28 cellular contexts compared by ENCODE assay signal in the genomic region with DNA sequence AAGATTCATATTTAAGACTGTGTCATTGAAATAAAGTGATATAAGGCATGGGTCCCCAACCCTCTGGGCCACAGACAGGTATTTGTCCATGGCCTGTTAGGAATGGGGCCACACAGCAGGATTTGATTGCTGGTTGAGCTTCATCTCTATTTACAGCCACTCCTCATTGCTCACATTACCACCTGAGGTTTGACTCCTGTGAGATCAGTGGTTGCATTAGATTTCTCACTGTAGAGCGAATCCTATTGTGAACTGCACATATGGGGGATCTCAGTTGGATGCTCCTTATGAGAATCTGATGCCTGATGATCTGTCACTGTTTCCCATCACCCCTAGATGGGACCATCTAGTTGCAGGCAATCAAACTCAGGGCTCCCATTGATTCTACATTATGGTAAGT.
"Had no signal": no experiment of that assay in that cellular context is flagged by ENCODE, and none has a peak within 500 bp of the region (broad histone marks: within the 10 kb centered on the region; RNA-seq: fewer than 3 reads in every experiment).

No MANE protein-coding gene starts in this region.

- H3K9me3 Mint-ChIP-seq: type B pancreatic cell had no signal

- H3K27me3 Mint-ChIP-seq: stimulated activated memory B cell treated with anti-CD40 and anti-IgM and Interleukin-4, amounts not matched to agents 10 μg/mL and 1 μg/mL and 100 μg/mL, for 72 hours; stimulated activated naive B cell treated with anti-CD40 and anti-IgM and Interleukin-4, amounts not matched to agents 10 μg/mL and 1 μg/mL and 100 μg/mL, for 72 hours; stimulated activated naive CD8-positive, alpha-beta T cell treated with anti-CD3 and anti-CD28 coated beads, Interleukin-15, amount 100 ng/mL, for 72 hours; stimulated activated naive CD8-positive, alpha-beta T cell treated with anti-CD3 and anti-CD28 coated beads, Interleukin-15, Interleukin-2, amounts not matched to agents 100 ng/mL and 50 ng/mL, for 24 hours; type B pancreatic cell had no signal

- H3K36me3 ChIP-seq: stomach, suprapubic skin, thoracic aorta, thyroid gland, tibial artery, tibial nerve, transverse colon, upper lobe of left lung, upper lobe of right lung, uterus, vagina had no signal

- H3K36me3 Mint-ChIP-seq: stimulated activated effector memory CD8-positive, alpha-beta T cell treated with anti-CD3 and anti-CD28 coated beads, Interleukin-12 subunit alpha, Interleukin-12 subunit beta, amount 100 ng/mL, for 72 hours; stimulated activated memory B cell treated with anti-CD40 and anti-IgM and Interleukin-4, amounts not matched to agents 10 μg/mL and 1 μg/mL and 100 μg/mL, for 72 hours; stimulated activated naive B cell treated with anti-CD40 and anti-IgM and Interleukin-4, amounts not matched to agents 10 μg/mL and 1 μg/mL and 100 μg/mL, for 72 hours; type B pancreatic cell had no signal

- H3K4me1 ChIP-seq: stomach, suprapubic skin, testis, thyroid gland, tibial artery, tibial nerve, transverse colon, upper lobe of left lung, upper lobe of right lung, uterus, vagina had no signal

- H3K27ac Mint-ChIP-seq: stimulated activated effector memory CD8-positive, alpha-beta T cell treated with anti-CD3 and anti-CD28 coated beads, Interleukin-12 subunit alpha, Interleukin-12 subunit beta, amount 100 ng/mL, for 72 hours; stimulated activated memory B cell treated with anti-CD40 and anti-IgM and Interleukin-4, amounts not matched to agents 10 μg/mL and 1 μg/mL and 100 μg/mL, for 72 hours; stimulated activated naive B cell treated with anti-CD40 and anti-IgM and Interleukin-4, amounts not matched to agents 10 μg/mL and 1 μg/mL and 100 μg/mL, for 72 hours; stimulated activated naive CD8-positive, alpha-beta T cell treated with anti-CD3 and anti-CD28 coated beads, Interleukin-15, amount 100 ng/mL, for 72 hours; stimulated activated naive CD8-positive, alpha-beta T cell treated with anti-CD3 and anti-CD28 coated beads, Interleukin-15, Interleukin-2, amounts not matched to agents 100 ng/mL and 50 ng/mL, for 24 hours; type B pancreatic cell had no signal

- H3K4me3 Mint-ChIP-seq: stimulated activated effector memory CD8-positive, alpha-beta T cell treated with anti-CD3 and anti-CD28 coated beads, Interleukin-12 subunit alpha, Interleukin-12 subunit beta, amount 100 ng/mL, for 72 hours; stimulated activated memory B cell treated with anti-CD40 and anti-IgM and Interleukin-4, amounts not matched to agents 10 μg/mL and 1 μg/mL and 100 μg/mL, for 72 hours; stimulated activated naive B cell treated with anti-CD40 and anti-IgM and Interleukin-4, amounts not matched to agents 10 μg/mL and 1 μg/mL and 100 μg/mL, for 72 hours; stimulated activated naive CD8-positive, alpha-beta T cell treated with anti-CD3 and anti-CD28 coated beads, Interleukin-15, amount 100 ng/mL, for 72 hours; stimulated activated naive CD8-positive, alpha-beta T cell treated with anti-CD3 and anti-CD28 coated beads, Interleukin-15, Interleukin-2, amounts not matched to agents 100 ng/mL and 50 ng/mL, for 24 hours; type B pancreatic cell had no signal

- H3K4me1 Mint-ChIP-seq: stimulated activated effector memory CD8-positive, alpha-beta T cell treated with anti-CD3 and anti-CD28 coated beads, Interleukin-12 subunit alpha, Interleukin-12 subunit beta, amount 100 ng/mL, for 72 hours; stimulated activated memory B cell treated with anti-CD40 and anti-IgM and Interleukin-4, amounts not matched to agents 10 μg/mL and 1 μg/mL and 100 μg/mL, for 72 hours; stimulated activated naive B cell treated with anti-CD40 and anti-IgM and Interleukin-4, amounts not matched to agents 10 μg/mL and 1 μg/mL and 100 μg/mL, for 72 hours; stimulated activated naive CD8-positive, alpha-beta T cell treated with anti-CD3 and anti-CD28 coated beads, Interleukin-15, amount 100 ng/mL, for 72 hours had no signal

- H3K4me3 ChIP-seq: stomach, suprapubic skin, testis, thoracic aorta, thyroid gland, tibial artery, tibial nerve, transverse colon, upper lobe of left lung, upper lobe of right lung, uterus, vagina had no signal

- H3K27ac ChIP-seq: stomach, suprapubic skin, testis, thoracic aorta, thyroid gland, tibial artery, tibial nerve, transverse colon, upper lobe of left lung, upper lobe of right lung, uterus, vagina had no signal

- H3K9me3 ChIP-seq: stomach, suprapubic skin, testis, thoracic aorta, thyroid gland, tibial artery, tibial nerve, transverse colon, upper lobe of left lung, upper lobe of right lung, uterus, vagina had no signal

- DNase-seq: stimulated activated CD4-positive, alpha-beta T cell treated with anti-CD3 and anti-CD28 coated beads, Interleukin-2, amount 100 ng/mL, for 48 hours; stimulated activated CD4-positive, alpha-beta T cell treated with anti-CD3 and anti-CD28 coated beads, Interleukin-4, amount 100 ng/mL, for 1 hour; stimulated activated CD4-positive, alpha-beta T cell treated with anti-CD3 and anti-CD28 coated beads, Interleukin-4, amount 100 ng/mL, for 24 hours; stimulated activated CD4-positive, alpha-beta T cell treated with anti-CD3 and anti-CD28 coated beads, Interleukin-4, amount 100 ng/mL, for 4 hours; stimulated activated CD8-positive, alpha-beta memory T cell treated with anti-CD3 and anti-CD28 coated beads, Interleukin-4, amount 100 ng/mL, for 48 hours; stimulated activated naive B cell treated with anti-CD40 and anti-IgM and Interleukin-4, amounts not matched to agents 10 μg/mL and 1 μg/mL and 100 μg/mL, for 72 hours; stimulated activated naive CD4-positive, alpha-beta T cell; stimulated activated naive CD4-positive, alpha-beta T cell treated with Interleukin-2 at 50 U/mL for 16 hours; stimulated activated naive CD8-positive, alpha-beta T cell treated with anti-CD3 and anti-CD28 coated beads, Interleukin-15, amount 100 ng/mL, for 72 hours; stimulated activated naive CD8-positive, alpha-beta T cell treated with anti-CD3 and anti-CD28 coated beads, Interleukin-15, Interleukin-2, amounts not matched to agents 100 U/mL and 50 U/mL, for 24 hours; stomach; substantia nigra; testis; thyroid gland; tibial artery; transverse colon; trophoblast cell; upper lobe of left lung; upper lobe of right lung; uterus had no signal
